Comparison of ENCODE assay signal across 11 cellular contexts in the genomic region with DNA sequence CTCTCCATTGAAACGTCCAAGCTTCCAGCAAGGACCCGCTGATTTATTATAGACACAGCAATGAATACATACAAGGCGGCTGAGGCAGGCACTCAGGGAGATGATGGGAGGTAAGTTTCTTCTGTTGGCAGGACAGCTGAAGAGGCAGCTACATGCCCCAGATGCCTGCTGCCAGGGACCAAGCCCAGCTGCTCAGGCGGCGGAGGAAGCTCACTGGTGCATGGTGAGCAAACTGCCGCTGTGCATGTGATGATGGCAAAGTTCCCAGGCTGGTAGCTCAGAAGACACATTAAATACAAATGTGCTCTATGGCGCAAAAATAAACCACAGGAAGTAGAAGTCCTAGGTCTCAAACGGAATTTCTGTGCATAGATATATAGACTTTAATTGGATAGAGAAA. TPM values are rescaled to one million over a fixed set of nuclear protein-coding genes. Genes with fewer than 3 reads are reported as not detected.
DNase-seq lines count a peak whose midpoint lies in the region; ATAC-seq and TF ChIP-seq lines count a peak whose summit lies in the region.
"Had no signal": no experiment of that assay in that cellular context is flagged by ENCODE, and none has a peak within 500 bp of the region (broad histone marks: within the 10 kb centered on the region; RNA-seq: fewer than 3 reads in every experiment).

No MANE protein-coding gene starts in this region.

- BruUV-seq in PC-9 (replicated peaks; lab: Mats Ljungman, UMichigan), result no TSS peak

- H3K27ac ChIP-seq in trophoblast cell (ENCODE audit: low read depth, low read length) (no peak overlapping the region), PC-9 (no peak overlapping the region)
- H3K27ac ChIP-seq: cardiac muscle cell had no signal

- H3K4me3 Mint-ChIP-seq in endothelial cell (ENCODE audit: unreplicated experiment), result no peak overlapping the region
- H3K4me3 Mint-ChIP-seq: T-helper 2 cell treated with Interferon-gamma antibody and Interleukin-4, amounts not matched to agents 5 μg/mL and 100 μg/mL, for 36 hours had no signal

- no peaks in the 10 kb centered on the region for H3K27me3 ChIP-seq in trophoblast cell (ENCODE audit: insufficient read depth, low read length)
- H3K27me3 ChIP-seq in PC-9 (ENCODE audit: insufficient read depth, low read depth), result no peaks in the 10 kb centered on the region
- H3K27me3 ChIP-seq: cardiac muscle cell had no signal

- H3K4ac ChIP-seq in trophoblast cell (ENCODE audit: low read depth, low read length), result no peak overlapping the region

- H3K9me3 Mint-ChIP-seq in endothelial cell (ENCODE audit: unreplicated experiment), result peaks cover 3% of the 10 kb centered on the region
- H3K9me3 Mint-ChIP-seq: T-helper 2 cell treated with Interferon-gamma antibody and Interleukin-4, amounts not matched to agents 5 μg/mL and 100 μg/mL, for 36 hours had no signal

- intact Hi-C loops in PC-9 (cut with micrococcal nuclease; ENCODE audit: unreplicated experiment), result no loop called here

- peak; percentile 62 for ATAC-seq in GM18498 (IDR thresholded peaks at IDR 0.05; ENCODE audit: unreplicated experiment)

- no peak overlapping the region for H3K9ac ChIP-seq in trophoblast cell (ENCODE audit: low read length)

- H2AFZ ChIP-seq in trophoblast cell (ENCODE audit: insufficient read depth, low read length, poor library complexity), result no peak overlapping the region
- H2AFZ ChIP-seq in PC-9, result no peak overlapping the region

- H3K27ac Mint-ChIP-seq in endothelial cell (ENCODE audit: unreplicated experiment), result no peak overlapping the region
- H3K27ac Mint-ChIP-seq: T-helper 2 cell treated with Interferon-gamma antibody and Interleukin-4, amounts not matched to agents 5 μg/mL and 100 μg/mL, for 36 hours had no signal

- no peak overlapping the region for H3K18ac ChIP-seq in trophoblast cell (ENCODE audit: low read length)

- no peaks in the 10 kb centered on the region for H3K9me2 ChIP-seq in PC-9 (ENCODE audit: insufficient read depth)

- no peaks in the 10 kb centered on the region for H3K36me3 ChIP-seq in trophoblast cell (ENCODE audit: control insufficient read depth in 1 of 2, insufficient read depth in 2 of 2, low read length in 2 of 2)
- H3K36me3 ChIP-seq in PC-9 (ENCODE audit: low read depth), result no peaks in the 10 kb centered on the region
- H3K36me3 ChIP-seq: cardiac muscle cell had no signal

- no peaks in the 10 kb centered on the region for H3K79me1 ChIP-seq in trophoblast cell (ENCODE audit: low read length)

- H3K79me2 ChIP-seq in trophoblast cell (ENCODE audit: control insufficient read depth, insufficient read depth, low read length, poor library complexity), result no peaks in the 10 kb centered on the region
- H3K79me2 ChIP-seq in PC-9 (ENCODE audit: low read depth), result no peaks in the 10 kb centered on the region

- H2BK5ac ChIP-seq in trophoblast cell (ENCODE audit: low read depth, low read length, poor library complexity), result no peak overlapping the region

- no peak overlapping the region for H3K23ac ChIP-seq in trophoblast cell (ENCODE audit: low read length)

- DNase-seq in ACHN (peak; percentile 53), NCI-H446 treated with DMSO at 0.1 percent for 48 hours (lab: John Stamatoyannopoulos, UW) (peak; percentile 92), iPS-NIHi11 (ENCODE audit: low spot score) (peak; percentile 43), endothelial cell (ENCODE audit: low spot score) (no peak), trophoblast cell (no peak), PC-9 (no peak), NK-92 (lab: John Stamatoyannopoulos, UW; ENCODE audit: unreplicated experiment) (no peak)

- no peak overlapping the region for H4K91ac ChIP-seq in trophoblast cell (ENCODE audit: low read depth, low read length)

- peaks cover 29% of the 10 kb centered on the region for H3K4me1 Mint-ChIP-seq in endothelial cell (ENCODE audit: unreplicated experiment)

- H3F3A ChIP-seq in PC-9 (ENCODE audit: insufficient read depth, low read depth), result no peaks in the 10 kb centered on the region

- H4K12ac ChIP-seq in trophoblast cell (ENCODE audit: low read depth, low read length), result no peak overlapping the region

- CTCF ChIA-PET in PC-9 (lab: Charles Lee), result no interaction called here

- no peak overlapping the region for H2BK120ac ChIP-seq in trophoblast cell (ENCODE audit: insufficient read depth, low read length, poor library complexity)

- H3K4me3 ChIP-seq in trophoblast cell (ENCODE audit: low read depth, low read length), result no peak overlapping the region
- no peak overlapping the region for H3K4me3 ChIP-seq in PC-9
- H3K4me3 ChIP-seq: cardiac muscle cell, lung had no signal

- no CpG with 5 or more reads among the region's 8 CpGs for WGBS in trophoblast cell (ENCODE audit: extremely low coverage, insufficient coverage, insufficient read length)

- H3K9me3 ChIP-seq in trophoblast cell (ENCODE audit: insufficient read depth, low read depth, low read length) (no peaks in the 10 kb centered on the region), PC-9 (ENCODE audit: insufficient read depth, low read depth) (no peaks in the 10 kb centered on the region)

- TF ChIP-seq CTCF in endothelial cell (IDR thresholded peaks at IDR 0.05; ENCODE audit: unreplicated experiment) (no peak), PC-9 (conservative IDR thresholded peaks at IDR 0.05) (no peak)

- no peak overlapping the region for H2AK5ac ChIP-seq in trophoblast cell (ENCODE audit: low read length)

- POLR2A ChIA-PET in PC-9 (lab: Charles Lee; ENCODE audit: unreplicated experiment), result no interaction called here

- in situ Hi-C loops in ACHN (cut with HindIII; ENCODE audit: low pct_ligation_motif_present, low pct_unique_long_range_greater_than_20kb, low sequenced_read_pairs), result no loop called here

- H3K36me3 Mint-ChIP-seq in endothelial cell (ENCODE audit: low read depth, unreplicated experiment), result no peaks in the 10 kb centered on the region

- H4K8ac ChIP-seq in trophoblast cell (ENCODE audit: low read depth, low read length), result no peak overlapping the region

- no peak overlapping the region for H2BK12ac ChIP-seq in trophoblast cell (ENCODE audit: low read length)

- no peak overlapping the region for H3K14ac ChIP-seq in trophoblast cell (ENCODE audit: low read length)

- H4K20me1 ChIP-seq in PC-9 (ENCODE audit: insufficient read depth), result no peaks in the 10 kb centered on the region

- H3K4me2 ChIP-seq in trophoblast cell (ENCODE audit: low read length), result no peak overlapping the region
- no peak overlapping the region for H3K4me2 ChIP-seq in PC-9

- H3K4me1 ChIP-seq in trophoblast cell (ENCODE audit: control insufficient read depth in 1 of 2, insufficient read depth in 2 of 2, low read length in 2 of 2) (peaks cover 0 to 3% of the 10 kb centered on the region in 2 experiments), PC-9 (replicated peaks; ENCODE audit: insufficient read depth) (no peaks in the 10 kb centered on the region)

- peaks cover 2% of the 10 kb centered on the region for H3K27me3 Mint-ChIP-seq in endothelial cell (ENCODE audit: unreplicated experiment)

RNA-seq across cellular contexts. Expression of gene DNTT, which starts 2.3 kb away (rescaled TPM):
- total RNA-seq in endothelial cell (ENCODE audit: unreplicated experiment) (not detected), PC-9 (2021) (not detected in 2 replicates)
- polyA plus RNA-seq in trophoblast cell (2013), result not detected in 2 replicates
- total RNA-seq: cardiac muscle cell, lung had no signal
- polyA plus RNA-seq: cardiac muscle cell, lung had no signal

RNA-seq across cellular contexts. Expression of gene BLNK, which starts 35.1 kb away (rescaled TPM):
- total RNA-seq in endothelial cell (ENCODE audit: unreplicated experiment) (not detected), PC-9 (2021) (0.98 and 1.0 TPM in 2 replicates)
- 12.1 and 15.8 TPM in 2 replicates for polyA plus RNA-seq in trophoblast cell (2013)
- total RNA-seq: cardiac muscle cell had no signal

RNA-seq across cellular contexts. Expression of gene OPALIN, which starts 52.3 kb away (rescaled TPM):
- not detected for total RNA-seq in endothelial cell (ENCODE audit: unreplicated experiment)
- 0.01 and 0.04 TPM in 2 replicates for polyA plus RNA-seq in trophoblast cell (2013)
- not detected in 2 replicates for total RNA-seq in PC-9 (2021)
- total RNA-seq: cardiac muscle cell, lung had no signal
- polyA plus RNA-seq: cardiac muscle cell, lung had no signal

Comparison
In these comparisons a context has a peak if more than half of its experiments do, and no peak if none do; other contexts are left out.
1. DNase-seq: peak in ACHN (single experiment), NCI-H446 treated with DMSO at 0.1 percent for 48 hours (single experiment) and iPS-NIHi11 (single experiment); none in endothelial cell (single experiment), trophoblast cell (0 of 2), PC-9 (0 of 2) and NK-92 (single experiment).